ENCODE assay signal across 26 cellular contexts in the genomic region with DNA sequence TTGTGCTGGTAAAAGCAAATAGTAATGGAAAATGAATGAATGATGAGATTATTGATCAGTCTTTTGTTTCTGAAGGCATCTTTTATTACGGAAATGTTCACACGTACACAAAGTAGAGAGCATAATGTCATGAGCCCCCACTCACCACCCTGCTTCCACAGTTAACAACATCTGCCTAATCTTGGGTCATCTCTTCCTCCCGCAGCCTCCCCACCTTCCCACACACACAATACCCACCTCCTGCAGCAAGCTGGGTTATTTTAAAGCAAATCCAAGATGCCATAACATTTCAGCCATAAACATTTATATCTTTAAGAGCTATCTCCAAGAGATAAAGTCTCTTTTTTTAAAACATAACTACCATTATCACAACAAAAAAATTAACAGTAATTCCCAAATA.
"Had no signal": no experiment of that assay in that cellular context is flagged by ENCODE, and none has a peak within 500 bp of the region (broad histone marks: within the 10 kb centered on the region; RNA-seq: fewer than 3 reads in every experiment).

No MANE protein-coding gene starts in this region.

- H3K36me3 ChIP-seq: brain microvascular endothelial cell, cardiac muscle cell, Peyer's patch, SJCRH30 had no signal

- H3K4me3 ChIP-seq: cardiac muscle cell, Peyer's patch, SJCRH30 had no signal

- H3K4me2 ChIP-seq: KMS-11 had no signal

- DNase-seq: activated CD4-positive, alpha-beta T cell treated with anti-CD3 and anti-CD28 coated beads, Interleukin-2, amount 10 ng/mL, durations not matched to agents 24 days and 14 days; activated CD4-positive, alpha-beta T cell treated with anti-CD3 and anti-CD28 coated beads, Interleukin-2, amount 50 U/mL, for 48 hours; activated CD4-positive, CD25-positive, alpha-beta regulatory T cell treated with anti-CD3 and anti-CD28 coated beads, Interleukin-2, amount 50 U/mL, for 72 hours; activated CD8-positive, alpha-beta memory T cell treated with anti-CD3 and anti-CD28 coated beads, Interleukin-2, amount 10 ng/mL, durations not matched to agents 7 days and 5 days; activated gamma-delta T cell; activated naive CD4-positive, alpha-beta T cell treated with anti-CD3 and anti-CD28 coated beads for 36 hours; activated T-cell treated with anti-CD3 and anti-CD28 coated beads, Interleukin-2, amount 50 U/mL, for 24 hours; brain microvascular endothelial cell; NCI-H1092 treated with DMSO at 0.1 percent for 48 hours; NCI-H1436; NCI-H1694 treated with DMSO at 0.1 percent for 48 hours; NCI-H2029 treated with DMSO at 0.1 percent for 48 hours; NCI-H345; NCI-H510A; NCI-H526 treated with DMSO at 0.1 percent for 48 hours; NCI-H82; NK-92 treated with Interleukin-12 subunit alpha and Interleukin-12 subunit beta, amount 100 ng/mL, for 24 hours; Right ventricle myocardium superior; SJCRH30; SW 1271 had no signal

- H3K4me1 ChIP-seq: Peyer's patch, SJCRH30 had no signal

- ATAC-seq: activated CD8-positive, alpha-beta memory T cell treated with anti-CD3 and anti-CD28 coated beads, Interleukin-2, amount 10 ng/mL, durations not matched to agents 7 days and 5 days; SK-N-SH treated with all-trans-retinoic acid at 6 μM for 48 hours; WTC11 had no signal

- H3K27me3 ChIP-seq: brain microvascular endothelial cell, cardiac muscle cell, Peyer's patch, SJCRH30 had no signal

- H3K27ac ChIP-seq: brain microvascular endothelial cell, cardiac muscle cell, KMS-11, Peyer's patch, RWPE1, SJCRH30 had no signal

- H3K9ac ChIP-seq: KMS-11 had no signal

- H3K9me3 ChIP-seq: Peyer's patch, SJCRH30 had no signal
